20 cellular contexts compared by ENCODE assay signal in the genomic region with DNA sequence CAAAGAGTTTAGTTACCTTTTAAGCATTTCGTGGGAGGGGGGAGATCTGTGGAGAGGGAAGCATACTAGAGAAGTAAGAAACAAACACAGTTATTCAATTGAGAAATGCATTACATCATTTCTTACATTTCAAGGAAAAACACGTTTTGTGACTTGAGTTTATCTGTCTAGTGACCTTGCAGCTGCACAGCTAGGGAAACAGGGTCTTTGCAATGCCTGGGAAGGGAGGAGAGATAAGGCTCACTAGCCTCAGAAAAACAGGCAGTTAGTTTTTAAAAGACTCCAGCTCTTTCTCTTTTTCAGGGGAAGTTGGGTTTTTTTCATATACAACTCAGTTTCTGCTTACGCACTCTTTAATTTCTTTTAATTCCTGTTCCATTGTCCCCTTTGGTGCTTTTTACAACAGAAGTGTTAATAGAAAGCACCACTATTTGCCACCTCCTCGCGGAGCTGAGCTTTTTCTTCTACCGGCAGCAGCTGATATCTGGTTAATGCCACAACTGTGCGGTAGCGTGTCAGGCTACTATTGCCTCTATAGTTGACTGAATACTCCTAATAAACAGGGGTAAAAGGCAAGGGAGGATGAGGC. TPM values are rescaled to one million over a fixed set of nuclear protein-coding genes. Genes with fewer than 3 reads are reported as not detected.
"Had no signal": no experiment of that assay in that cellular context is flagged by ENCODE, and none has a peak within 500 bp of the region (broad histone marks: within the 10 kb centered on the region; RNA-seq: fewer than 3 reads in every experiment).

No MANE protein-coding gene starts in this region.

- H3K36me3 ChIP-seq: esophagus squamous epithelium had no signal

- H3K9me3 Mint-ChIP-seq: activated naive CD4-positive, alpha-beta T cell treated with anti-CD3 and anti-CD28 coated beads, Interleukin-2, amount 50 U/mL, for 24 hours; activated T-cell treated with anti-CD3 and anti-CD28 coated beads, Interleukin-2, amount 50 U/mL, for 24 hours; memory B cell; neural crest cell; stimulated activated naive B cell treated with anti-CD40 and anti-IgM and Interleukin-4, amounts not matched to agents 10 μg/mL and 1 μg/mL and 100 μg/mL, for 72 hours; T-helper 1 cell treated with Interleukin-12 subunit alpha and Interleukin-12 subunit beta and Interleukin-4 antibody, amounts not matched to agents 30 μg/mL and 1 μg/mL, for 36 hours had no signal

- H3K9me3 ChIP-seq: esophagus squamous epithelium had no signal

- H3K4me1 Mint-ChIP-seq: neural crest cell had no signal

- H3K27me3 Mint-ChIP-seq: activated T-cell treated with anti-CD3 and anti-CD28 coated beads, Interleukin-2, amount 50 U/mL, for 24 hours had no signal

- ATAC-seq: activated CD4-positive, CD25-positive, alpha-beta regulatory T cell treated with anti-CD3 and anti-CD28 coated beads, Interleukin-2, amount 50 U/mL, for 24 hours; right cardiac atrium; SK-N-SH treated with all-trans-retinoic acid at 6 μM for 48 hours; stimulated activated naive B cell treated with anti-CD40 and anti-IgM and Interleukin-4, amounts not matched to agents 10 μg/mL and 1 μg/mL and 100 μg/mL, for 72 hours had no signal

- H3K27ac ChIP-seq: dorsolateral prefrontal cortex, esophagus squamous epithelium, parathyroid adenoma had no signal

- DNase-seq: activated CD4-positive, alpha-beta T cell treated with anti-CD3 and anti-CD28 coated beads, Interleukin-2, amount 50 U/mL, for 4 hours; activated effector memory CD4-positive, alpha-beta T cell treated with Interleukin-2 at 50 U/mL for 16 hours; activated T-cell treated with anti-CD3 and anti-CD28 coated beads, Interleukin-2, amount 50 U/mL, for 24 hours; amygdala; dorsolateral prefrontal cortex; esophagus squamous epithelium; foreskin fibroblast; right cardiac atrium; stimulated activated CD4-positive, alpha-beta T cell treated with anti-CD3 and anti-CD28 coated beads, Interleukin-2, amount 100 ng/mL, for 24 hours; stimulated activated naive B cell treated with anti-CD40 and anti-IgM and Interleukin-4, amounts not matched to agents 10 μg/mL and 1 μg/mL and 100 μg/mL, for 72 hours; substantia nigra had no signal

- H3K36me3 Mint-ChIP-seq: activated naive CD4-positive, alpha-beta T cell treated with anti-CD3 and anti-CD28 coated beads, Interleukin-2, amount 50 U/mL, for 24 hours; memory B cell; stimulated activated naive B cell treated with anti-CD40 and anti-IgM and Interleukin-4, amounts not matched to agents 10 μg/mL and 1 μg/mL and 100 μg/mL, for 72 hours had no signal

- H3K4me1 ChIP-seq: parathyroid adenoma had no signal

- H3K4me3 ChIP-seq: dorsolateral prefrontal cortex, esophagus squamous epithelium had no signal

- H3K4me3 Mint-ChIP-seq: activated naive CD4-positive, alpha-beta T cell treated with anti-CD3 and anti-CD28 coated beads, Interleukin-2, amount 50 U/mL, for 24 hours; activated T-cell treated with anti-CD3 and anti-CD28 coated beads, Interleukin-2, amount 50 U/mL, for 24 hours; memory B cell; neural crest cell; stimulated activated naive B cell treated with anti-CD40 and anti-IgM and Interleukin-4, amounts not matched to agents 10 μg/mL and 1 μg/mL and 100 μg/mL, for 72 hours; T-helper 1 cell treated with Interleukin-12 subunit alpha and Interleukin-12 subunit beta and Interleukin-4 antibody, amounts not matched to agents 30 μg/mL and 1 μg/mL, for 36 hours had no signal

- H3K27me3 ChIP-seq: dorsolateral prefrontal cortex had no signal

- H3K27ac Mint-ChIP-seq: activated naive CD4-positive, alpha-beta T cell treated with anti-CD3 and anti-CD28 coated beads, Interleukin-2, amount 50 U/mL, for 24 hours; activated T-cell treated with anti-CD3 and anti-CD28 coated beads, Interleukin-2, amount 50 U/mL, for 24 hours; memory B cell; stimulated activated naive B cell treated with anti-CD40 and anti-IgM and Interleukin-4, amounts not matched to agents 10 μg/mL and 1 μg/mL and 100 μg/mL, for 72 hours; T-helper 1 cell treated with Interleukin-12 subunit alpha and Interleukin-12 subunit beta and Interleukin-4 antibody, amounts not matched to agents 30 μg/mL and 1 μg/mL, for 36 hours had no signal

RNA-seq across cellular contexts. Expression of gene CYP3A43, which starts 5.6 kb away (rescaled TPM):
- total RNA-seq: chondrocyte, esophagus squamous epithelium, neural crest cell, right cardiac atrium had no signal

RNA-seq across cellular contexts. Expression of gene OR2AE1, which starts 43.5 kb away (rescaled TPM):
- total RNA-seq: chondrocyte, left lobe of liver, neural crest cell had no signal

RNA-seq across cellular contexts. Expression of gene CYP3A4, which starts 49.4 kb away (rescaled TPM):
- total RNA-seq: chondrocyte, esophagus squamous epithelium, neural crest cell, right cardiac atrium had no signal
